ENCODE assay signal across 1 cellular context in genomic region chr19:34368338-34368737, GRCh38.
TF ChIP-seq lines count a peak whose summit lies in the region.

No MANE protein-coding gene starts in this region.

TF ChIP-seq in SK-N-SH, 30 proteins besides CTCF, POLR2A, EP300 and RAD21 (continued from another document):
- TF ChIP-seq USF2 (IDR thresholded peaks at IDR 0.05; ENCODE audit: borderline replicate concordance, low read depth, low read length) (no peak), GATA2 (CRISPR knock-in tag; IDR thresholded peaks at IDR 0.05) (no peak), MXI1 (IDR thresholded peaks at IDR 0.05; ENCODE audit: low read depth, low read length) (no peak), MAX (IDR thresholded peaks at IDR 0.05; ENCODE audit: low read depth) (no peak), USF1 (IDR thresholded peaks at IDR 0.05; ENCODE audit: borderline replicate concordance, low read depth) (no peak), ELF1 (IDR thresholded peaks at IDR 0.05) (no peak), ZBTB33 (IDR thresholded peaks at IDR 0.05; ENCODE audit: borderline replicate concordance, low read depth) (no peak), POLR2AphosphoS5 (IDR thresholded peaks at IDR 0.05; ENCODE audit: low read depth, low read length) (no peak), FOXJ3 (CRISPR knock-in tag; IDR thresholded peaks at IDR 0.05) (no peak), IRF3 (IDR thresholded peaks at IDR 0.05; ENCODE audit: low read depth, low read length) (no peak), SIN3A (IDR thresholded peaks at IDR 0.05; ENCODE audit: borderline replicate concordance, low read depth, low read length) (no peak), JUND (IDR thresholded peaks at IDR 0.05) (no peak), GABPA (IDR thresholded peaks at IDR 0.05; ENCODE audit: low read depth) (no peak), FOSL2 (IDR thresholded peaks at IDR 0.05; ENCODE audit: borderline replicate concordance, low read depth) (no peak)
TF ChIP-seq in SK-N-SH: peak in this region for 0.
